Comparison of ENCODE assay signal across 1 cellular context in genomic region chr20:4961746-4962145, GRCh38.
TF ChIP-seq lines count a peak whose summit lies in the region.

No MANE protein-coding gene starts in this region.

TF ChIP-seq in K562, 482 proteins besides CTCF, POLR2A, EP300 and RAD21 (continued from another document):
- TF ChIP-seq REST (CRISPR knock-in tag; IDR thresholded peaks at IDR 0.05; ENCODE audit: low read depth) (no peak), SMARCE1 (IDR thresholded peaks at IDR 0.05) (0 out of 2 replicates have a peak, but pooled peaks have one; percentile 14), DNMT1 (IDR thresholded peaks at IDR 0.05) (no peak), ILK (tag; IDR thresholded peaks at IDR 0.05; ENCODE audit: borderline replicate concordance, low read depth) (no peak), ARID1B (IDR thresholded peaks at IDR 0.05) (peak; percentile 47; the same call in 1 of the 2 replicates), ZNF174 (CRISPR knock-in tag; IDR thresholded peaks at IDR 0.05) (no peak), FOXP4 (CRISPR knock-in tag; IDR thresholded peaks at IDR 0.05; ENCODE audit: borderline replicate concordance) (no peak), CLOCK (CRISPR knock-in tag; IDR thresholded peaks at IDR 0.05; ENCODE audit: borderline replicate concordance) (no peak), ZNF551 (CRISPR knock-in tag; IDR thresholded peaks at IDR 0.05) (no peak), CEBPG (CRISPR knock-in tag; IDR thresholded peaks at IDR 0.05) (no peak), CEBPG (tag; conservative IDR thresholded peaks at IDR 0.05 in 1 of 2, IDR thresholded peaks at IDR 0.05 in 1 of 2) (peak; percentile 92 to 93), ARHGAP35 (IDR thresholded peaks at IDR 0.05; ENCODE audit: partially characterized antibody) (no peak), CREM (IDR thresholded peaks at IDR 0.05; ENCODE audit: low read depth) (peak; percentile 75), GABPA (tag; conservative IDR thresholded peaks at IDR 0.05; ENCODE audit: low read depth) (peak; percentile 50; the same call in 1 of the 2 replicates), CEBPB (tag; IDR thresholded peaks at IDR 0.05) (peak; percentile 91), TARDBP (IDR thresholded peaks at IDR 0.05) (no peak), MCM5 (IDR thresholded peaks at IDR 0.05; ENCODE audit: low read depth) (no peak), ZHX1 (conservative IDR thresholded peaks at IDR 0.05; ENCODE audit: low read length) (no peak), RNF2 (IDR thresholded peaks at IDR 0.05) (peak; percentile 22; the same call in 1 of the 2 replicates), GTF2B (IDR thresholded peaks at IDR 0.05; ENCODE audit: extremely low read depth, insufficient read length) (no peak), ATF3 (IDR thresholded peaks at IDR 0.05) (peak; percentile 67), ATF3 (CRISPR knock-in tag; conservative IDR thresholded peaks at IDR 0.05) (no peak), KAT2B (IDR thresholded peaks at IDR 0.05; ENCODE audit: low read depth, low read length) (no peak), DACH1 (IDR thresholded peaks at IDR 0.05; ENCODE audit: partially characterized antibody) (peak; percentile 27), MYBL2 (IDR thresholded peaks at IDR 0.05; ENCODE audit: low read depth) (no peak), MYBL2 (CRISPR knock-in tag; IDR thresholded peaks at IDR 0.05; ENCODE audit: borderline replicate concordance) (no peak), PTTG1 (tag; IDR thresholded peaks at IDR 0.05; ENCODE audit: low read depth) (no peak), MYC (IDR thresholded peaks at IDR 0.05; ENCODE audit: low read depth, low read length) (0 out of 2 replicates have a peak, but pooled peaks have one; percentile 41), MYC (CRISPR knock-in tag; IDR thresholded peaks at IDR 0.05; ENCODE audit: borderline replicate concordance, low read depth) (no peak), HMGN3 (IDR thresholded peaks at IDR 0.05; ENCODE audit: borderline replicate concordance, extremely low read depth, insufficient read length, low read depth, low read length) (no peak), NR2C2 (CRISPR knock-in tag; IDR thresholded peaks at IDR 0.05) (no peak), NR2C2 (tag; IDR thresholded peaks at IDR 0.05) (peak; percentile 76; the same call in 1 of the 2 replicates), JUN (IDR thresholded peaks at IDR 0.05; ENCODE audit: borderline replicate concordance, low read depth, low read length) (peak; percentile 20; the same call in 1 of the 2 replicates), JUN (CRISPR knock-in tag; IDR thresholded peaks at IDR 0.05; ENCODE audit: borderline replicate concordance) (no peak), ZNF57 (CRISPR knock-in tag; IDR thresholded peaks at IDR 0.05) (no peak), ZNF12 (CRISPR knock-in tag; IDR thresholded peaks at IDR 0.05) (no peak)
